In genomic region chr16:70253291-70254094, GRCh38 we compare ENCODE assay signal across 9 cellular contexts. TPM values are rescaled to one million over a fixed set of nuclear protein-coding genes. Genes with fewer than 3 reads are reported as not detected.
A peak's percentile ranks its signal among the peaks of the same experiment; 100 is the strongest.
DNase-seq lines count a peak whose midpoint lies in the region; ATAC-seq and TF ChIP-seq lines count a peak whose summit lies in the region.
"Had no signal": no experiment of that assay in that cellular context is flagged by ENCODE, and none has a peak within 500 bp of the region (broad histone marks: within the 10 kb centered on the region; RNA-seq: fewer than 3 reads in every experiment).

No MANE protein-coding gene starts in this region.

- peaks cover 0 to 74% of the 10 kb centered on the region in 2 donors for H3K36me3 ChIP-seq in gastroesophageal sphincter

- H3K4me1 ChIP-seq in gastroesophageal sphincter: peaks cover 2 to 32% (median 17%) of the 10 kb centered on the region in 3 donors

- H3K27me3 Mint-ChIP-seq in Calu3 (ENCODE audit: unreplicated experiment): no peaks in the 10 kb centered on the region
- no peaks in the 10 kb centered on the region for H3K27me3 Mint-ChIP-seq in activated CD4-positive, alpha-beta memory T cell treated with anti-CD3 and anti-CD28 coated beads for 36 hours

- TF ChIP-seq EP300 in gastroesophageal sphincter (IDR thresholded peaks at IDR 0.05): no peak

- intact Hi-C loops in Calu3 (cut with micrococcal nuclease; ENCODE audit: unreplicated experiment): no loop called here
- intact Hi-C loops in activated CD4-positive, alpha-beta memory T cell treated with anti-CD3 and anti-CD28 coated beads for 36 hours (cut with micrococcal nuclease): loop anchor here (10.0 kb wide), 1 partner anchor 301 kb away; no protein-coding TSS in a partner anchor

- CTCF ChIA-PET in Calu3 (lab: Charles Lee): interaction anchor here (0.6 to 0.7 kb wide), 2 partner anchors 45 to 62 kb away, joined by 5 to 8 read pairs; no protein-coding TSS in a partner anchor
- CTCF ChIA-PET in activated CD4-positive, alpha-beta memory T cell treated with anti-CD3 and anti-CD28 coated beads for 36 hours (lab: Charles Lee): interaction anchor here (0.7 to 5.3 kb wide), 10 partner anchors 9 to 299 kb away, joined by 3 to 26 read pairs (median 5); no protein-coding TSS in a partner anchor

- peaks cover 94% of the 10 kb centered on the region for H3K36me3 Mint-ChIP-seq in Calu3 (ENCODE audit: insufficient read depth, unreplicated experiment)
- peaks cover 52% of the 10 kb centered on the region for H3K36me3 Mint-ChIP-seq in activated CD4-positive, alpha-beta memory T cell treated with anti-CD3 and anti-CD28 coated beads for 36 hours

- H3K27me3 ChIP-seq in HL-60 (ENCODE audit: insufficient read depth, poor library complexity, severe bottlenecking): no peaks in the 10 kb centered on the region
- H3K27me3 ChIP-seq in gastroesophageal sphincter: no peaks in the 10 kb centered on the region

- no peaks in the 10 kb centered on the region for H3K4me1 Mint-ChIP-seq in Calu3 (ENCODE audit: low read depth, unreplicated experiment)
- H3K4me1 Mint-ChIP-seq in activated CD4-positive, alpha-beta memory T cell treated with anti-CD3 and anti-CD28 coated beads for 36 hours (ENCODE audit: low read depth): peaks cover 11% of the 10 kb centered on the region

- H3K9me3 Mint-ChIP-seq in Calu3 (ENCODE audit: low read depth, unreplicated experiment): no peaks in the 10 kb centered on the region
- H3K9me3 Mint-ChIP-seq in activated CD4-positive, alpha-beta memory T cell treated with anti-CD3 and anti-CD28 coated beads for 36 hours: no peaks in the 10 kb centered on the region

- BruUV-seq in Calu3 (replicated peaks; lab: Mats Ljungman, UMichigan): no TSS peak

- no peak overlapping the region for H3K27ac Mint-ChIP-seq in Calu3 (ENCODE audit: unreplicated experiment)
- H3K27ac Mint-ChIP-seq in activated CD4-positive, alpha-beta memory T cell treated with anti-CD3 and anti-CD28 coated beads for 36 hours: no peak overlapping the region

- ATAC-seq in gastroesophageal sphincter (no peak), HG02884 (IDR thresholded peaks at IDR 0.05; ENCODE audit: unreplicated experiment) (no peak)

- no peak overlapping the region for H3K4me3 Mint-ChIP-seq in Calu3 (ENCODE audit: low read depth, unreplicated experiment)
- no peak overlapping the region for H3K4me3 Mint-ChIP-seq in activated CD4-positive, alpha-beta memory T cell treated with anti-CD3 and anti-CD28 coated beads for 36 hours

- WGBS in gastroesophageal sphincter (ENCODE audit: low coverage in 1 of 2), 2 donors: 13% methylated on average over 3 of the region's 16 CpGs; no CpG with 5 or more reads in 1 of the 2 donors

- no peaks in the 10 kb centered on the region for H3K9me3 ChIP-seq in gastroesophageal sphincter

- no peak for TF ChIP-seq POLR2A in gastroesophageal sphincter (IDR thresholded peaks at IDR 0.05)

- TF ChIP-seq CTCF in Calu3 (IDR thresholded peaks at IDR 0.05; ENCODE audit: unreplicated experiment): peak; percentile 73
- TF ChIP-seq CTCF in HL-60 (IDR thresholded peaks at IDR 0.05; ENCODE audit: insufficient read depth, low read length): peak; percentile 65
- peak; percentile 63 for TF ChIP-seq CTCF in fibroblast of villous mesenchyme (IDR thresholded peaks at IDR 0.05; ENCODE audit: insufficient read depth, low read depth, low read length)
- TF ChIP-seq CTCF in gastroesophageal sphincter (IDR thresholded peaks at IDR 0.05): peak in 2 of 4 experiments; percentile 19 to 38

- POLR2A ChIA-PET in activated CD4-positive, alpha-beta memory T cell treated with anti-CD3 and anti-CD28 coated beads for 36 hours (lab: Charles Lee): interaction anchor here (0.7 to 1.7 kb wide), 2 partner anchors 36 to 94 kb away, joined by 3 to 8 read pairs; partner anchors contain the start of genes AARS1 and DDX19A

- no peak overlapping the region for H3K27ac ChIP-seq in HL-60 (replicated peaks)
- peak overlapping the region in 1 of 4 donors; percentile 22 for H3K27ac ChIP-seq in gastroesophageal sphincter
- H3K27ac ChIP-seq: SK-N-MC had no signal

- H3K4me3 ChIP-seq in HL-60 (replicated peaks; ENCODE audit: insufficient read depth, low read length) (no peak overlapping the region), fibroblast of villous mesenchyme (ENCODE audit: low read depth, low read length) (no peak overlapping the region), gastroesophageal sphincter (no peak overlapping the region)
- H3K4me3 ChIP-seq: SK-N-MC had no signal

- DNase-seq in Calu3 (peak; percentile 60), HL-60 (ENCODE audit: low read depth in 1 of 2, low spot score in 1 of 2) (peak in 1 of 2 experiments; percentile 46), fibroblast of villous mesenchyme (ENCODE audit: low read depth) (peak; percentile 33), DMS79 (lab: John Stamatoyannopoulos, UW) (no peak)
- peak; percentile 49 for DNase-seq in activated CD4-positive, alpha-beta memory T cell treated with anti-CD3 and anti-CD28 coated beads for 36 hours
- peak; percentile 50 to 57 for DNase-seq in stimulated activated CD4-positive, alpha-beta T cell treated with anti-CD3 and anti-CD28 coated beads, Interleukin-2, amount 100 ng/mL, for 24 hours

RNA-seq across cellular contexts. Expression of gene EXOSC6, which starts 1.8 kb away (rescaled TPM):
- total RNA-seq in Calu3 (2022): 32.3 and 33.2 TPM in 2 replicates
- total RNA-seq in activated CD4-positive, alpha-beta memory T cell treated with anti-CD3 and anti-CD28 coated beads for 36 hours: 10 to 100 TPM; 22.3 to 24.5 TPM
- 32.0 and 32.9 TPM in 2 replicates for total RNA-seq in fibroblast of villous mesenchyme
- 10 to 100 TPM; 23.0 to 31.1 (median 26.4) TPM for total RNA-seq in gastroesophageal sphincter

RNA-seq across cellular contexts. Expression of gene AARS1, which starts 35.8 kb away (rescaled TPM):
- total RNA-seq in Calu3 (2022) (241 and 261 TPM in 2 replicates), fibroblast of villous mesenchyme (113 and 164 TPM in 2 replicates), gastroesophageal sphincter (100 to 1,000 TPM in 1 of 4 donors, 10 to 100 TPM in 3; 76.9 to 109 (median 81.6) TPM)
- total RNA-seq in activated CD4-positive, alpha-beta memory T cell treated with anti-CD3 and anti-CD28 coated beads for 36 hours: 100 to 1,000 TPM; 165 to 170 TPM

RNA-seq across cellular contexts. Expression of gene DDX19B, which starts 45.5 kb away (rescaled TPM):
- total RNA-seq in Calu3 (2022): 44.6 and 45.2 TPM in 2 replicates
- 10 to 100 TPM; 31.2 to 36.6 TPM for total RNA-seq in activated CD4-positive, alpha-beta memory T cell treated with anti-CD3 and anti-CD28 coated beads for 36 hours
- total RNA-seq in fibroblast of villous mesenchyme: 23.7 and 29.0 TPM in 2 replicates
- 10 to 100 TPM; 25.4 to 44.0 (median 30.4) TPM for total RNA-seq in gastroesophageal sphincter
